Comparison of ENCODE assay signal across 2 cellular contexts in the genomic region with DNA sequence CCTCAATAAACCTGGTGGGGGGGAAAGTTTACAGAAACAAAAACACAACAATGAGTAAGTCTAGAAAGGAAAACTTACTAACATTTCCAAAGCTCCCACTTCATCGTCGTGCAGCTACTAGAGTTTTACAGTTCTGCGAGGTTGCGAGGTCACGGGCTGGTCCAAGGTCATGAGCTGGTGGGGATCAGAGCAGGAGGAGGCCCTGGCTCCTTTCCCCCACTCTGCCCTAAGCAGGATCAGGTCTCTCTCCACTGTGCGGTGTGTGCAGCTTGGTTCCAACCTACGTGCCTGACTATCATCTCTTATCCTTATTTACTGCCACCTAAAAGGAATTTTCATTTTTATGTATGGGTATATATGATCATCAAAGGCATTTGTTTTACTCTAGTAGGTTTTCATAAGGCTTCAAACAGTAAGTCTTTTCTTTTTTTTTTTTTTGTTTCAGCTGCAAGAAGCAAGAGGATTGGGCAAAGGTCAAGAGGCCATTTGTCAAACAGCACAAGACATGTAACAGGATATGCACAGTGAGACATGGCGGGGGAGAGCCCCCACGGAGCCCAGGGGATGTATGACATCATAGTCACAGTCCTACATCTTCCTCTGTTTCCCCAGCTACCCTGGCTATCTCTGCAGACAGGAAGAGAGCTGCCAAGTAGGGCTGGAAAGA.
TF ChIP-seq lines count a peak whose summit lies in the region.

No MANE protein-coding gene starts in this region.

TF ChIP-seq in IMR-90, 13 proteins besides CTCF, POLR2A, EP300 and RAD21:
- TF ChIP-seq CEBPB (IDR thresholded peaks at IDR 0.05; ENCODE audit: low read depth, low read length) (no peak), SMC3 (IDR thresholded peaks at IDR 0.05; ENCODE audit: low read depth, low read length) (no peak), USF2 (IDR thresholded peaks at IDR 0.05; ENCODE audit: low read depth, low read length) (no peak), RCOR1 (IDR thresholded peaks at IDR 0.05; ENCODE audit: insufficient replicate concordance, low read length) (no peak), MAFK (IDR thresholded peaks at IDR 0.05; ENCODE audit: low read depth, low read length) (no peak), NFE2L2 (IDR thresholded peaks at IDR 0.05; ENCODE audit: low read depth, low read length) (no peak), RFX5 (IDR thresholded peaks at IDR 0.05; ENCODE audit: low read depth, low read length) (no peak), MXI1 (IDR thresholded peaks at IDR 0.05; ENCODE audit: borderline replicate concordance, low read depth, low read length) (no peak), ELK1 (IDR thresholded peaks at IDR 0.05; ENCODE audit: borderline replicate concordance, low read depth, low read length) (no peak), MAZ (IDR thresholded peaks at IDR 0.05; ENCODE audit: borderline replicate concordance, low read depth, low read length) (no peak), FOS (IDR thresholded peaks at IDR 0.05; ENCODE audit: low read depth, low read length) (no peak), CHD1 (IDR thresholded peaks at IDR 0.05; ENCODE audit: low read depth, low read length) (no peak), BHLHE40 (IDR thresholded peaks at IDR 0.05; ENCODE audit: low read depth, low read length) (no peak)

TF ChIP-seq in endothelial cell of umbilical vein, 7 proteins besides CTCF, POLR2A, EP300 and RAD21:
- TF ChIP-seq EZH2 (IDR thresholded peaks at IDR 0.05; ENCODE audit: borderline replicate concordance, low read depth, low read length, severe bottlenecking) (no peak), JUN (IDR thresholded peaks at IDR 0.05; ENCODE audit: borderline replicate concordance, insufficient read depth, insufficient read length, low read depth) (no peak), GATA2 (IDR thresholded peaks at IDR 0.05; ENCODE audit: insufficient read depth, insufficient read length, low read depth, low read length) (no peak), POLR2AphosphoS5 (IDR thresholded peaks at IDR 0.05; ENCODE audit: insufficient read depth, low read depth, low read length) (no peak)
TF ChIP-seq in endothelial cell of umbilical vein: peak in this region for 0.
